Comparison of ENCODE assay signal across 12 cellular contexts in the genomic region with DNA sequence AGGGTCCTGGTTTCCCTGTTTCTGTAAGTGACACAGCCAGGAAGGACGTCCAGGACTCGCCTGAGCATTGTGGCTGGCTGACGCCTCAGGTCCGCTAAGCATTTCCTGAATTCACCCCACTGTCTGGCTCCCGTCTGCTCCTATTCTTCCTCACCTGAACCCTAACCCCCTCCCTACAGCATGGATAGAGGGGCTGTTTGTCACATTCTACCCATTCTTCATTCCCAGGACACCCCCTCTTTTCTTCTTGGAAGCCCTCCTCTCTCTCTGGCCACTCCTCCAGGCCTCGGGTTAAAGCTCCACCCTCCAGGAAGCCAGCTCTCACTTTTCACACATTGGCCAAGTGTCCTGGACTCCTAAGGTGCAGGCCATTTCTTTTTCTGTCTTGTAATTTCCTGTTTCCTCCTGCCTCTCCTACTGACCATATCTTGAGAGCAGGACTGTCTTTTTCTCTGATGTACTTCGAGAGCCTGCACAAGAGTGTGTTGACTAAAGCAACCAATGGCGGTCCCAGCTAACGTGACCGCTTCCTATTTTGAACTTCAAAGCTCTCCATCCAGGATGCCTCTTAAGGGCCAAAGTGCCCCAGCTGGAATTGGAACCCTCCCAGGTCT. TPM values are rescaled to one million over a fixed set of nuclear protein-coding genes. Genes with fewer than 3 reads are reported as not detected.
DNase-seq lines count a peak whose midpoint lies in the region; TF ChIP-seq lines count a peak whose summit lies in the region.
"Had no signal": no experiment of that assay in that cellular context is flagged by ENCODE, and none has a peak within 500 bp of the region (broad histone marks: within the 10 kb centered on the region; RNA-seq: fewer than 3 reads in every experiment).

No MANE protein-coding gene starts in this region.

- H3K4me1 ChIP-seq in PC-9 (replicated peaks; ENCODE audit: insufficient read depth) = no peaks in the 10 kb centered on the region
- H3K4me1 ChIP-seq in hepatocyte (ENCODE audit: insufficient read depth) = no peaks in the 10 kb centered on the region
- peaks cover 6 to 7% of the 10 kb centered on the region in 2 experiments for H3K4me1 ChIP-seq in trophoblast cell (ENCODE audit: control insufficient read depth in 1 of 2, insufficient read depth in 2 of 2, low read length in 2 of 2)
- H3K4me1 ChIP-seq: thyroid gland had no signal

- H2AFZ ChIP-seq in PC-9 (0 out of 2 replicates have a peak overlapping the region, but pooled peaks have one; percentile 58), hepatocyte (peak overlapping the region; percentile 33), trophoblast cell (ENCODE audit: insufficient read depth, low read length, poor library complexity) (peak overlapping the region; percentile 21)

- H4K8ac ChIP-seq in trophoblast cell (ENCODE audit: low read depth, low read length) = peak overlapping the region; percentile 22

- no peak overlapping the region for H3K4ac ChIP-seq in trophoblast cell (ENCODE audit: low read depth, low read length)

- no peaks in the 10 kb centered on the region for H3K9me3 ChIP-seq in PC-9 (ENCODE audit: insufficient read depth, low read depth)
- no peaks in the 10 kb centered on the region for H3K9me3 ChIP-seq in hepatocyte (ENCODE audit: low read depth)
- H3K9me3 ChIP-seq in trophoblast cell (ENCODE audit: insufficient read depth, low read depth, low read length) = no peaks in the 10 kb centered on the region
- H3K9me3 ChIP-seq: thyroid gland had no signal

- TF ChIP-seq CTCF in GM10248 (IDR thresholded peaks at IDR 0.05; ENCODE audit: control extremely low read depth, extremely low read depth, low read depth, missing control alignments) (no peak), PC-9 (conservative IDR thresholded peaks at IDR 0.05) (no peak), hepatocyte (IDR thresholded peaks at IDR 0.05; ENCODE audit: poor library complexity) (no peak)

- no peak overlapping the region for H2AK5ac ChIP-seq in trophoblast cell (ENCODE audit: low read length)

- no peak overlapping the region for H2BK5ac ChIP-seq in trophoblast cell (ENCODE audit: low read depth, low read length, poor library complexity)

- WGBS in hepatocyte (ENCODE audit: low lambda C conversion rate, missing lambda C conversion rate) = 74% methylated on average over 10 of the region's 10 CpGs
- WGBS in trophoblast cell (ENCODE audit: extremely low coverage, insufficient coverage, insufficient read length) = no CpG with 5 or more reads among the region's 10 CpGs

- H3K4me3 ChIP-seq in PC-9 (no peak overlapping the region), hepatocyte (no peak overlapping the region), trophoblast cell (ENCODE audit: low read depth, low read length) (no peak overlapping the region)
- H3K4me3 ChIP-seq: thyroid gland had no signal

- H4K91ac ChIP-seq in trophoblast cell (ENCODE audit: low read depth, low read length) = no peak overlapping the region

- H4K12ac ChIP-seq in trophoblast cell (ENCODE audit: low read depth, low read length) = no peak overlapping the region

- intact Hi-C loops in PC-9 (cut with micrococcal nuclease; ENCODE audit: unreplicated experiment) = no loop called here

- no peak overlapping the region for H3K9ac ChIP-seq in trophoblast cell (ENCODE audit: low read length)

- H3K14ac ChIP-seq in trophoblast cell (ENCODE audit: low read length) = no peak overlapping the region

- no TSS peak for BruUV-seq in PC-9 (replicated peaks; lab: Mats Ljungman, UMichigan)

- H3K18ac ChIP-seq in trophoblast cell (ENCODE audit: low read length) = no peak overlapping the region

- no peak overlapping the region for H3K23ac ChIP-seq in trophoblast cell (ENCODE audit: low read length)

- H3K79me2 ChIP-seq in PC-9 (ENCODE audit: low read depth) = no peaks in the 10 kb centered on the region
- no peaks in the 10 kb centered on the region for H3K79me2 ChIP-seq in hepatocyte
- no peaks in the 10 kb centered on the region for H3K79me2 ChIP-seq in trophoblast cell (ENCODE audit: control insufficient read depth, insufficient read depth, low read length, poor library complexity)

- H3K79me1 ChIP-seq in trophoblast cell (ENCODE audit: low read length) = no peaks in the 10 kb centered on the region

- H3K27me3 ChIP-seq in PC-9 (ENCODE audit: insufficient read depth, low read depth) (no peaks in the 10 kb centered on the region), hepatocyte (no peaks in the 10 kb centered on the region), trophoblast cell (ENCODE audit: insufficient read depth, low read length) (no peaks in the 10 kb centered on the region)
- H3K27me3 ChIP-seq: thyroid gland had no signal

- H3K9me2 ChIP-seq in PC-9 (ENCODE audit: insufficient read depth) (no peaks in the 10 kb centered on the region), hepatocyte (replicated peaks; ENCODE audit: insufficient read depth) (no peaks in the 10 kb centered on the region)

- no peaks in the 10 kb centered on the region for H4K20me1 ChIP-seq in PC-9 (ENCODE audit: insufficient read depth)
- no peaks in the 10 kb centered on the region for H4K20me1 ChIP-seq in hepatocyte (ENCODE audit: insufficient read depth, poor library complexity, severe bottlenecking)

- H2BK120ac ChIP-seq in trophoblast cell (ENCODE audit: insufficient read depth, low read length, poor library complexity) = no peak overlapping the region

- CTCF ChIA-PET in GM10248 (lab: Yijun Ruan, JAX) (interaction anchor here (1.0 to 3.2 kb wide), 7 partner anchors 20 to 120 kb away, joined by 3 to 21 read pairs (median 4); partner anchors contain the start of gene AARS2), PC-9 (lab: Charles Lee) (interaction anchor here (0.6 kb wide), 1 partner anchor 302 kb away, joined by 3 read pairs; no protein-coding TSS in a partner anchor)

- H3K36me3 ChIP-seq in PC-9 (ENCODE audit: low read depth) (no peaks in the 10 kb centered on the region), hepatocyte (replicated peaks; ENCODE audit: insufficient read depth, low read depth) (no peaks in the 10 kb centered on the region), trophoblast cell (ENCODE audit: control insufficient read depth in 1 of 2, insufficient read depth in 2 of 2, low read length in 2 of 2) (no peaks in the 10 kb centered on the region)
- H3K36me3 ChIP-seq: thyroid gland had no signal

- POLR2A ChIA-PET in GM10248 (lab: Yijun Ruan, JAX) (no interaction called here), PC-9 (lab: Charles Lee; ENCODE audit: unreplicated experiment) (interaction anchor here (0.5 kb wide), 1 partner anchor 27 kb away, joined by 14 read pairs; no protein-coding TSS in a partner anchor)

- H2BK12ac ChIP-seq in trophoblast cell (ENCODE audit: low read length) = no peak overlapping the region

- H3K4me2 ChIP-seq in PC-9 (no peak overlapping the region), hepatocyte (peak overlapping the region; percentile 44), trophoblast cell (ENCODE audit: low read length) (peak overlapping the region; percentile 20)

- H3F3A ChIP-seq in PC-9 (ENCODE audit: insufficient read depth, low read depth) = peaks cover 9% of the 10 kb centered on the region; the same call in 1 of the 2 replicates

- H3K27ac ChIP-seq in PC-9 (no peak overlapping the region), hepatocyte (no peak overlapping the region), trophoblast cell (ENCODE audit: low read depth, low read length) (no peak overlapping the region)

- DNase-seq in GM10248 (ENCODE audit: extremely low spot score) (peak; percentile 39), PC-9 (no peak), hepatocyte (ENCODE audit: low spot score) (no peak), trophoblast cell (no peak), NOMO-1 treated with DMSO at 0.1 percent for 48 hours (lab: John Stamatoyannopoulos, UW; ENCODE audit: unreplicated experiment) (no peak), SKM-1 (lab: John Stamatoyannopoulos, UW; ENCODE audit: unreplicated experiment) (no peak), HuH-7.5 (ENCODE audit: low spot score) (no peak)
- DNase-seq in stimulated activated CD4-positive, alpha-beta T cell treated with anti-CD3 and anti-CD28 coated beads, Interleukin-12 subunit alpha, Interleukin-12 subunit beta, amount 100 ng/mL, for 4 hours = no peak
- DNase-seq: amniotic stem cell, NCI-H748 treated with DMSO at 0.1 percent for 48 hours, nucleus accumbens had no signal

RNA-seq across cellular contexts. Expression of gene MYMX, which starts 24.2 kb away (rescaled TPM):
- total RNA-seq in PC-9 (2021) (not detected in 2 replicates), hepatocyte (not detected in 2 replicates)
- polyA plus RNA-seq in hepatocyte = 2.0 TPM in 1 of 2 replicates, not detected in the other
- polyA plus RNA-seq in trophoblast cell (2013) = 0.37 and 0.41 TPM in 2 replicates
- total RNA-seq: thyroid gland had no signal

RNA-seq across cellular contexts. Expression of gene SLC29A1, which starts 30.9 kb away (rescaled TPM):
- total RNA-seq in PC-9 (2021) (45.3 and 46.9 TPM in 2 replicates), hepatocyte (23.3 and 32.4 TPM in 2 replicates)
- 28.5 and 30.8 TPM in 2 replicates for polyA plus RNA-seq in hepatocyte
- 99.2 and 101 TPM in 2 replicates for polyA plus RNA-seq in trophoblast cell (2013)

RNA-seq across cellular contexts. Expression of gene CAPN11, which starts 33.9 kb away (rescaled TPM):
- total RNA-seq in PC-9 (2021) (not detected in 2 replicates), hepatocyte (0.16 and 0.23 TPM in 2 replicates)
- polyA plus RNA-seq in hepatocyte = 0.13 and 0.39 TPM in 2 replicates
- polyA plus RNA-seq in trophoblast cell (2013) = 0.06 and 0.07 TPM in 2 replicates

RNA-seq across cellular contexts. Expression of gene HSP90AB1, which starts 54.4 kb away (rescaled TPM):
- total RNA-seq in PC-9 (2021) (895 and 1,136 TPM in 2 replicates), hepatocyte (884 and 891 TPM in 2 replicates)
- 422 and 440 TPM in 2 replicates for polyA plus RNA-seq in hepatocyte
- 916 and 940 TPM in 2 replicates for polyA plus RNA-seq in trophoblast cell (2013)
